In genomic region chr17:41919840-41920579, GRCh38 we compare ENCODE assay signal across 1 cellular context.
TF ChIP-seq lines count a peak whose summit lies in the region.

No MANE protein-coding gene starts in this region.

TF ChIP-seq in GM23338, 12 proteins besides CTCF, POLR2A, EP300 and RAD21 (continued from another document):
- TF ChIP-seq, protein P1, sequence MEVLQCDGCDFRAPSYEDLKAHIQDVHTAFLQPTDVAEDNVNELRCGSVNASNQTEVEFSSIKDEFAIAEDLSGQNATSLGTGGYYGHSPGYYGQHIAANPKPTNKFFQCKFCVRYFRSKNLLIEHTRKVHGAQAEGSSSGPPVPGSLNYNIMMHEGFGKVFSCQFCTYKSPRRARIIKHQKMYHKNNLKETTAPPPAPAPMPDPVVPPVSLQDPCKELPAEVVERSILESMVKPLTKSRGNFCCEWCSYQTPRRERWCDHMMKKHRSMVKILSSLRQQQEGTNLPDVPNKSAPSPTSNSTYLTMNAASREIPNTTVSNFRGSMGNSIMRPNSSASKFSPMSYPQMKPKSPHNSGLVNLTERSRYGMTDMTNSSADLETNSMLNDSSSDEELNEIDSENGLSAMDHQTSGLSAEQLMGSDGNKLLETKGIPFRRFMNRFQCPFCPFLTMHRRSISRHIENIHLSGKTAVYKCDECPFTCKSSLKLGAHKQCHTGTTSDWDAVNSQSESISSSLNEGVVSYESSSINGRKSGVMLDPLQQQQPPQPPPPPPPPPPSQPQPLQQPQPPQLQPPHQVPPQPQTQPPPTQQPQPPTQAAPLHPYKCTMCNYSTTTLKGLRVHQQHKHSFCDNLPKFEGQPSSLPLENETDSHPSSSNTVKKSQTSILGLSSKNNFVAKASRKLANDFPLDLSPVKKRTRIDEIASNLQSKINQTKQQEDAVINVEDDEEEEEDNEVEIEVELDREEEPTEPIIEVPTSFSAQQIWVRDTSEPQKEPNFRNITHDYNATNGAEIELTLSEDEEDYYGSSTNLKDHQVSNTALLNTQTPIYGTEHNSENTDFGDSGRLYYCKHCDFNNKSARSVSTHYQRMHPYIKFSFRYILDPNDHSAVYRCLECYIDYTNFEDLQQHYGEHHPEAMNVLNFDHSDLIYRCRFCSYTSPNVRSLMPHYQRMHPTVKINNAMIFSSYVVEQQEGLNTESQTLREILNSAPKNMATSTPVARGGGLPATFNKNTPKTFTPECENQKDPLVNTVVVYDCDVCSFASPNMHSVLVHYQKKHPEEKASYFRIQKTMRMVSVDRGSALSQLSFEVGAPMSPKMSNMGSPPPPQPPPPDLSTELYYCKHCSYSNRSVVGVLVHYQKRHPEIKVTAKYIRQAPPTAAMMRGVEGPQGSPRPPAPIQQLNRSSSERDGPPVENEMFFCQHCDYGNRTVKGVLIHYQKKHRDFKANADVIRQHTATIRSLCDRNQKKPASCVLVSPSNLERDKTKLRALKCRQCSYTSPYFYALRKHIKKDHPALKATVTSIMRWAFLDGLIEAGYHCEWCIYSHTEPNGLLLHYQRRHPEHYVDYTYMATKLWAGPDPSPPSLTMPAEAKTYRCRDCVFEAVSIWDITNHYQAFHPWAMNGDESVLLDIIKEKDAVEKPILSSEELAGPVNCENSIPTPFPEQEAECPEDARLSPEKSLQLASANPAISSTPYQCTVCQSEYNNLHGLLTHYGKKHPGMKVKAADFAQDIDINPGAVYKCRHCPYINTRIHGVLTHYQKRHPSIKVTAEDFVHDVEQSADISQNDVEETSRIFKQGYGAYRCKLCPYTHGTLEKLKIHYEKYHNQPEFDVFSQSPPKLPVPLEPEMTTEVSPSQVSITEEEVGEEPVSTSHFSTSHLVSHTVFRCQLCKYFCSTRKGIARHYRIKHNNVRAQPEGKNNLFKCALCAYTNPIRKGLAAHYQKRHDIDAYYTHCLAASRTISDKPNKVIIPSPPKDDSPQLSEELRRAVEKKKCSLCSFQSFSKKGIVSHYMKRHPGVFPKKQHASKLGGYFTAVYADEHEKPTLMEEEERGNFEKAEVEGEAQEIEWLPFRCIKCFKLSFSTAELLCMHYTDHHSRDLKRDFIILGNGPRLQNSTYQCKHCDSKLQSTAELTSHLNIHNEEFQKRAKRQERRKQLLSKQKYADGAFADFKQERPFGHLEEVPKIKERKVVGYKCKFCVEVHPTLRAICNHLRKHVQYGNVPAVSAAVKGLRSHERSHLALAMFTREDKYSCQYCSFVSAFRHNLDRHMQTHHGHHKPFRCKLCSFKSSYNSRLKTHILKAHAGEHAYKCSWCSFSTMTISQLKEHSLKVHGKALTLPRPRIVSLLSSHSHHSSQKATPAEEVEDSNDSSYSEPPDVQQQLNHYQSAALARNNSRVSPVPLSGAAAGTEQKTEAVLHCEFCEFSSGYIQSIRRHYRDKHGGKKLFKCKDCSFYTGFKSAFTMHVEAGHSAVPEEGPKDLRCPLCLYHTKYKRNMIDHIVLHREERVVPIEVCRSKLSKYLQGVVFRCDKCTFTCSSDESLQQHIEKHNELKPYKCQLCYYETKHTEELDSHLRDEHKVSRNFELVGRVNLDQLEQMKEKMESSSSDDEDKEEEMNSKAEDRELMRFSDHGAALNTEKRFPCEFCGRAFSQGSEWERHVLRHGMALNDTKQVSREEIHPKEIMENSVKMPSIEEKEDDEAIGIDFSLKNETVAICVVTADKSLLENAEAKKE (CRISPR knock-in tag; IDR thresholded peaks at IDR 0.05) = no peak
- TF ChIP-seq ZNF331 (CRISPR knock-in tag; IDR thresholded peaks at IDR 0.05; ENCODE audit: low read depth) (no peak), POLR2AphosphoS5 (IDR thresholded peaks at IDR 0.05; ENCODE audit: low read depth) (no peak), CREB1 (CRISPR knock-in tag; IDR thresholded peaks at IDR 0.05; ENCODE audit: low read depth) (no peak), EZH2 (IDR thresholded peaks at IDR 0.05; ENCODE audit: low read depth, unreplicated experiment) (no peak), ZNF114 (CRISPR knock-in tag; IDR thresholded peaks at IDR 0.05) (no peak), JUNB (IDR thresholded peaks at IDR 0.05; ENCODE audit: unreplicated experiment) (no peak), NANOG (IDR thresholded peaks at IDR 0.05; ENCODE audit: borderline replicate concordance) (no peak), EZH2phosphoT487 (IDR thresholded peaks at IDR 0.05; ENCODE audit: unreplicated experiment) (no peak)
